23 cellular contexts compared by ENCODE assay signal in the genomic region with DNA sequence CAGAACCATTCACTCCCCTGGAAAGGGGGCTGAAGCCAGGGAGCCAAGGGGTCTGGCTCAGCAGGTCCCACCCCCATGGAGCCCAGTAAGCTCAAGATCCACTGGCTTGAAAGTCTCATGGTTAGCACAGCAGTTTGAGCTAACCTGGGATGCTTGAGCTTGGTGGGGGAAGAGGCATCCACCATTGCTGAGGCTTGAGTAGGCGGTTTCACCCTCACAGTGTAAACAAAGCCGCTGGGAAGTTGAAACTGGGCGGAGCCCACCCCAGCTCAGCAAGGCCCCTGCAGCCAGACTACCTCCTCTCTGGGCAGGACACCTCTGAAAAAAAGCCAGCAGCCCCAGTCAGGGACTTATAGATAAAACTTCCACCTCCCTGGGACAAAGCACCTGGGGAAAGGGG.
"Had no signal": no experiment of that assay in that cellular context is flagged by ENCODE, and none has a peak within 500 bp of the region (broad histone marks: within the 10 kb centered on the region; RNA-seq: fewer than 3 reads in every experiment).

No MANE protein-coding gene starts in this region.

- H3K9me3 ChIP-seq: esophagus muscularis mucosa, gastroesophageal sphincter, heart left ventricle, ovary, psoas muscle, spleen, thoracic aorta, tibial nerve, upper lobe of left lung had no signal

- H3K4me3 ChIP-seq: esophagus muscularis mucosa, gastroesophageal sphincter, heart left ventricle, hepatocyte, lung, ovary, psoas muscle, skin epidermis, spleen, thoracic aorta, tibial nerve, upper lobe of left lung had no signal

- H3K27ac Mint-ChIP-seq: dendritic cell treated with granulocyte-macrophage colony-stimulating factor and Interleukin-4, amounts not matched to agents 40 ng/mL and 50 ng/mL, for 4 days; memory B cell; natural killer cell; stimulated activated naive B cell treated with anti-CD40 and anti-IgM and Interleukin-4, amounts not matched to agents 10 μg/mL and 1 μg/mL and 100 μg/mL, for 72 hours; stimulated activated naive CD8-positive, alpha-beta T cell treated with anti-CD3 and anti-CD28 coated beads, Interleukin-15, Interleukin-2, amounts not matched to agents 100 ng/mL and 50 ng/mL, for 24 hours had no signal

- H3K4me1 ChIP-seq: esophagus muscularis mucosa, gastroesophageal sphincter, heart left ventricle, psoas muscle, spleen, tibial nerve, upper lobe of left lung had no signal

- H2AFZ ChIP-seq: hepatocyte had no signal

- H3K27me3 Mint-ChIP-seq: dendritic cell treated with granulocyte-macrophage colony-stimulating factor and Interleukin-4, amounts not matched to agents 40 ng/mL and 50 ng/mL, for 4 days; memory B cell; stimulated activated naive B cell treated with anti-CD40 and anti-IgM and Interleukin-4, amounts not matched to agents 10 μg/mL and 1 μg/mL and 100 μg/mL, for 72 hours; stimulated activated naive CD8-positive, alpha-beta T cell treated with anti-CD3 and anti-CD28 coated beads, Interleukin-15, Interleukin-2, amounts not matched to agents 100 ng/mL and 50 ng/mL, for 24 hours had no signal

- H3K4me3 Mint-ChIP-seq: dendritic cell treated with granulocyte-macrophage colony-stimulating factor and Interleukin-4, amounts not matched to agents 40 ng/mL and 50 ng/mL, for 4 days; memory B cell; natural killer cell; stimulated activated naive B cell treated with anti-CD40 and anti-IgM and Interleukin-4, amounts not matched to agents 10 μg/mL and 1 μg/mL and 100 μg/mL, for 72 hours; stimulated activated naive CD8-positive, alpha-beta T cell treated with anti-CD3 and anti-CD28 coated beads, Interleukin-15, Interleukin-2, amounts not matched to agents 100 ng/mL and 50 ng/mL, for 24 hours had no signal

- H3K9me3 Mint-ChIP-seq: natural killer cell; stimulated activated naive B cell treated with anti-CD40 and anti-IgM and Interleukin-4, amounts not matched to agents 10 μg/mL and 1 μg/mL and 100 μg/mL, for 72 hours; stimulated activated naive CD8-positive, alpha-beta T cell treated with anti-CD3 and anti-CD28 coated beads, Interleukin-15, Interleukin-2, amounts not matched to agents 100 ng/mL and 50 ng/mL, for 24 hours had no signal

- DNase-seq: effector CD8-positive, alpha-beta T cell; foreskin keratinocyte; heart left ventricle; kidney; natural killer cell; occipital lobe; ovary; psoas muscle; right cardiac atrium; spleen; stimulated activated CD4-positive, alpha-beta T cell treated with anti-CD3 and anti-CD28 coated beads, Interleukin-4, amount 100 ng/mL, for 4 hours; stimulated activated naive B cell treated with anti-CD40 and anti-IgM and Interleukin-4, amounts not matched to agents 10 μg/mL and 1 μg/mL and 100 μg/mL, for 72 hours had no signal

- H3K4me1 Mint-ChIP-seq: natural killer cell had no signal

- H3K36me3 ChIP-seq: ovary, upper lobe of left lung had no signal

- H3K27me3 ChIP-seq: esophagus muscularis mucosa, foreskin keratinocyte, gastroesophageal sphincter, heart left ventricle, hepatocyte, ovary, spleen, tibial nerve, upper lobe of left lung had no signal

- H3K79me2 ChIP-seq: hepatocyte had no signal

- H3K27ac ChIP-seq: esophagus muscularis mucosa, foreskin keratinocyte, gastroesophageal sphincter, heart left ventricle, hepatocyte, ovary, psoas muscle, skin epidermis, spleen, thoracic aorta, tibial nerve, upper lobe of left lung had no signal

- H3K36me3 Mint-ChIP-seq: natural killer cell had no signal

- H3K4me2 ChIP-seq: hepatocyte had no signal
